9 cellular contexts compared by ENCODE assay signal in genomic region chr9:114372971-114373591, GRCh38. TPM values are rescaled to one million over a fixed set of nuclear protein-coding genes. Genes with fewer than 3 reads are reported as not detected.
DNase-seq lines count a peak whose midpoint lies in the region; ATAC-seq lines count a peak whose summit lies in the region.
"Had no signal": no experiment of that assay in that cellular context is flagged by ENCODE, and none has a peak within 500 bp of the region (broad histone marks: within the 10 kb centered on the region; RNA-seq: fewer than 3 reads in every experiment).

No MANE protein-coding gene starts in this region.

- H3K4me1 Mint-ChIP-seq in activated CD4-positive, alpha-beta T cell treated with anti-CD3 and anti-CD28 coated beads, Interleukin-2, amount 10 ng/mL, durations not matched to agents 7 days and 5 days = peaks cover 91% of the 10 kb centered on the region

- no peaks in the 10 kb centered on the region for H3K9me3 Mint-ChIP-seq in activated CD4-positive, alpha-beta T cell treated with anti-CD3 and anti-CD28 coated beads, Interleukin-2, amount 10 ng/mL, durations not matched to agents 7 days and 5 days

- POLR2A ChIA-PET in activated CD4-positive, alpha-beta T cell treated with anti-CD3 and anti-CD28 coated beads, Interleukin-2, amount 10 ng/mL, durations not matched to agents 7 days and 5 days (lab: Charles Lee) = interaction anchor here (1.0 kb wide), 3 partner anchors 11 to 25 kb away, joined by 3 to 7 read pairs (median 3); no protein-coding TSS in a partner anchor

- ATAC-seq in GM21381 (IDR thresholded peaks at IDR 0.05; ENCODE audit: unreplicated experiment) = peak; percentile 92

- H3K27ac ChIP-seq in epithelial cell of prostate = peak overlapping the region; percentile 74

- CTCF ChIA-PET in activated CD4-positive, alpha-beta T cell treated with anti-CD3 and anti-CD28 coated beads, Interleukin-2, amount 10 ng/mL, durations not matched to agents 7 days and 5 days (lab: Charles Lee) = interaction anchor here (0.7 to 4.8 kb wide), 3 partner anchors 13 to 32 kb away, joined by 3 to 39 read pairs (median 4); partner anchors contain the start of gene AKNA

- in situ Hi-C loops in ACHN (cut with HindIII; ENCODE audit: low pct_ligation_motif_present, low pct_unique_long_range_greater_than_20kb, low sequenced_read_pairs) = no loop called here

- peaks cover 88% of the 10 kb centered on the region for H3K36me3 Mint-ChIP-seq in activated CD4-positive, alpha-beta T cell treated with anti-CD3 and anti-CD28 coated beads, Interleukin-2, amount 10 ng/mL, durations not matched to agents 7 days and 5 days (ENCODE audit: low read depth)

- peak overlapping the region; percentile 72 for H3K4me3 Mint-ChIP-seq in activated CD4-positive, alpha-beta T cell treated with anti-CD3 and anti-CD28 coated beads, Interleukin-2, amount 10 ng/mL, durations not matched to agents 7 days and 5 days

- peak overlapping the region; percentile 54 for H3K4me3 ChIP-seq in Jurkat, Clone E6-1 (ENCODE audit: low read length)

- H3K27me3 Mint-ChIP-seq in activated CD4-positive, alpha-beta T cell treated with anti-CD3 and anti-CD28 coated beads, Interleukin-2, amount 10 ng/mL, durations not matched to agents 7 days and 5 days = no peaks in the 10 kb centered on the region

- H3K27ac Mint-ChIP-seq in activated CD4-positive, alpha-beta T cell treated with anti-CD3 and anti-CD28 coated beads, Interleukin-2, amount 10 ng/mL, durations not matched to agents 7 days and 5 days = peak overlapping the region; percentile 89

- DNase-seq in CD1c-positive myeloid dendritic cell (ENCODE audit: extremely low spot score) = peak; percentile 92
- DNase-seq in Jurkat, Clone E6-1 (ENCODE audit: low read depth, low spot score) = peak; percentile 99
- peak; percentile 92 for DNase-seq in activated CD4-positive, alpha-beta T cell treated with anti-CD3 and anti-CD28 coated beads, Interleukin-2, amount 10 ng/mL, durations not matched to agents 7 days and 5 days
- DNase-seq in epithelial cell of prostate (ENCODE audit: low read depth, low spot score) = no peak
- DNase-seq in stimulated activated CD4-positive, alpha-beta T cell treated with anti-CD3 and anti-CD28 coated beads, Interleukin-1b, Interleukin-23, amount 100 ng/mL, for 4 hours (ENCODE audit: low read depth in 2 of 2) = peak; percentile 46 to 49
- no peak for DNase-seq in NCI-H345 treated with DMSO at 0.1 percent for 48 hours (lab: John Stamatoyannopoulos, UW; ENCODE audit: unreplicated experiment)
- no peak for DNase-seq in ACHN

RNA-seq across cellular contexts. Expression of gene AKNA, which starts 14.7 kb away (rescaled TPM):
- polyA plus RNA-seq in Jurkat, Clone E6-1 (2012; ENCODE audit: insufficient read depth, insufficient read length) = 45.2 TPM
- 100 to 1,000 TPM; 300 to 364 TPM for total RNA-seq in activated CD4-positive, alpha-beta T cell treated with anti-CD3 and anti-CD28 coated beads, Interleukin-2, amount 10 ng/mL, durations not matched to agents 7 days and 5 days

RNA-seq across cellular contexts. Expression of gene ORM2, which starts 43.4 kb away (rescaled TPM):
- not detected for polyA plus RNA-seq in Jurkat, Clone E6-1 (2012; ENCODE audit: insufficient read depth, insufficient read length)
- total RNA-seq in activated CD4-positive, alpha-beta T cell treated with anti-CD3 and anti-CD28 coated beads, Interleukin-2, amount 10 ng/mL, durations not matched to agents 7 days and 5 days = not detected
- total RNA-seq: Daoy had no signal

RNA-seq across cellular contexts. Expression of gene ORM1, which starts 50.2 kb away (rescaled TPM):
- not detected for polyA plus RNA-seq in Jurkat, Clone E6-1 (2012; ENCODE audit: insufficient read depth, insufficient read length)
- not detected for total RNA-seq in activated CD4-positive, alpha-beta T cell treated with anti-CD3 and anti-CD28 coated beads, Interleukin-2, amount 10 ng/mL, durations not matched to agents 7 days and 5 days
- total RNA-seq: Daoy had no signal

Comparison
In these comparisons a context has a peak if more than half of its experiments do, and no peak if none do; other contexts are left out.
1. DNase-seq: peak in CD1c-positive myeloid dendritic cell (single experiment), Jurkat, Clone E6-1 (single experiment), activated CD4-positive, alpha-beta T cell treated with anti-CD3 and anti-CD28 coated beads, Interleukin-2, amount 10 ng/mL, durations not matched to agents 7 days and 5 days (single experiment) and stimulated activated CD4-positive, alpha-beta T cell treated with anti-CD3 and anti-CD28 coated beads, Interleukin-1b, Interleukin-23, amount 100 ng/mL, for 4 hours (2 of 2); none in epithelial cell of prostate (single experiment), NCI-H345 treated with DMSO at 0.1 percent for 48 hours (single experiment) and ACHN (single experiment).